Comparison of ENCODE assay signal across 18 cellular contexts in the genomic region with DNA sequence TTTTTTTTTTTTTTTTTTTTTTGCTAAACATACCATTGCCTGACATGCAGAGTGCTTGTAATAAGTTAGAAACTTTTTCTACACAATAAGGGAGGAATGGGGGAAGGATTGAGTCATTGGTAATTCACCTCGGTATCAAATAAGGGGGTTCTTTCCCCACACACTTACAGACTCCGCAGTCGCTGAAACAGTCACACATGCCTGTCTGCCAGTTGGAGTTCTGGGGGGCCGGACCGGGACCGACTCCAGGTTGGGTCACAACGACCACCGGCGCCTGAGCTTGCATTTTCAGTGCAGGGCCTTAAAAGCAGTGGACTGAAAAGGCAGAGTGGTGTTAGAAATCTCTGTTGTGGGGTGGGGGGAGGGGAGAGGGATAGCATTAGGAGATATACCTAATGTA. TPM values are rescaled to one million over a fixed set of nuclear protein-coding genes. Genes with fewer than 3 reads are reported as not detected.
A peak's percentile ranks its signal among the peaks of the same experiment; 100 is the strongest.
DNase-seq lines count a peak whose midpoint lies in the region; ATAC-seq and TF ChIP-seq lines count a peak whose summit lies in the region.
"Had no signal": no experiment of that assay in that cellular context is flagged by ENCODE, and none has a peak within 500 bp of the region (broad histone marks: within the 10 kb centered on the region; RNA-seq: fewer than 3 reads in every experiment).

No MANE protein-coding gene starts in this region.

- H3K36me3 Mint-ChIP-seq in natural killer cell (peaks cover 29% of the 10 kb centered on the region), H9 (ENCODE audit: insufficient read depth in 1 of 3, low read depth in 3 of 3) (no peaks in the 10 kb centered on the region), type B pancreatic cell (no peaks in the 10 kb centered on the region)

- no peaks in the 10 kb centered on the region for H3K79me2 ChIP-seq in H9 (ENCODE audit: insufficient read depth, low read length)

- no peak overlapping the region for H2BK20ac ChIP-seq in H9 (ENCODE audit: low read depth, low read length, poor library complexity, severe bottlenecking)

- no peaks in the 10 kb centered on the region for H4K20me1 ChIP-seq in H9 (ENCODE audit: control insufficient read depth, insufficient read depth, insufficient read length)

- H3K14ac ChIP-seq in H9 (ENCODE audit: insufficient read depth, low read length) = no peak overlapping the region

- no peak overlapping the region for H2BK5ac ChIP-seq in H9 (ENCODE audit: insufficient read length, low read length)

- no peak overlapping the region for H3K23ac ChIP-seq in H9 (ENCODE audit: insufficient read length, low read depth, low read length)

- H2BK12ac ChIP-seq in H9 (ENCODE audit: insufficient read length, low read depth, low read length) = no peak overlapping the region

- H3K56ac ChIP-seq in H9 (ENCODE audit: insufficient read length, low read depth, low read length) = no peak overlapping the region

- no peak overlapping the region for H4K8ac ChIP-seq in H9 (replicated peaks; ENCODE audit: insufficient read length, low read depth, low read length)

- no peak overlapping the region for H2AFZ ChIP-seq in H9 (ENCODE audit: low read length)

- peaks cover 5% of the 10 kb centered on the region for H3K23me2 ChIP-seq in H9 (ENCODE audit: insufficient read length, low read depth, low read length, poor library complexity, severe bottlenecking)

- H3K27me3 ChIP-seq in H9 (ENCODE audit: insufficient read depth, low read length) = no peaks in the 10 kb centered on the region
- H3K27me3 ChIP-seq: ascending aorta, upper lobe of left lung had no signal

- H3K27me3 Mint-ChIP-seq in natural killer cell (ENCODE audit: low read depth in 2 of 2) (no peaks in the 10 kb centered on the region), H9 (ENCODE audit: low read depth) (peaks cover 18% of the 10 kb centered on the region), type B pancreatic cell (peaks cover 10% of the 10 kb centered on the region)

- no peaks in the 10 kb centered on the region for H3K9me3 Mint-ChIP-seq in natural killer cell
- H3K9me3 Mint-ChIP-seq in H9 = no peaks in the 10 kb centered on the region
- no peaks in the 10 kb centered on the region for H3K9me3 Mint-ChIP-seq in type B pancreatic cell
- H3K9me3 Mint-ChIP-seq: neural crest cell had no signal

- no peaks in the 10 kb centered on the region for H3K4me1 ChIP-seq in H9 (ENCODE audit: insufficient read depth, low read length)
- H3K4me1 ChIP-seq: ascending aorta had no signal

- DNase-seq in activated gamma-delta T cell (lab: John Stamatoyannopoulos, UW) = peak; percentile 14
- DNase-seq in activated gamma-delta T cell treated with Interleukin-2 at 50 U/mL for 16 hours = no peak
- peak; percentile 24 for DNase-seq in activated naive CD4-positive, alpha-beta T cell treated with Interleukin-2 at 50 U/mL for 16 hours
- DNase-seq in natural killer cell = peak; percentile 62
- no peak for DNase-seq in NCI-H2196 treated with DMSO at 0.1 percent for 48 hours (lab: John Stamatoyannopoulos, UW; ENCODE audit: unreplicated experiment)
- no peak for DNase-seq in H9
- no peak for DNase-seq in type B pancreatic cell (ENCODE audit: extremely low spot score, unreplicated experiment)
- DNase-seq: Caco-2, glutamatergic neuron, NCI-H2081, NCI-H524 treated with DMSO at 0.1 percent for 48 hours, PC-3, retina had no signal

- H3K9me3 ChIP-seq in H9 (ENCODE audit: control insufficient read depth, low read depth, low read length) = no peaks in the 10 kb centered on the region
- H3K9me3 ChIP-seq: ascending aorta, Caco-2, upper lobe of left lung had no signal

- ATAC-seq in natural killer cell (peak in 1 of 3 donors; percentile 27), GM21367 (IDR thresholded peaks at IDR 0.05; ENCODE audit: unreplicated experiment) (no peak)
- ATAC-seq: PC-3 had no signal

- no peak overlapping the region for H4K5ac ChIP-seq in H9 (ENCODE audit: insufficient read length, low read depth, low read length)

- H2BK120ac ChIP-seq in H9 (ENCODE audit: low read depth, low read length, poor library complexity, severe bottlenecking) = no peak overlapping the region

- H3K27ac Mint-ChIP-seq in natural killer cell (peak overlapping the region; percentile 96 to 98), H9 (no peak overlapping the region), type B pancreatic cell (no peak overlapping the region)

- H3K79me1 ChIP-seq in H9 (ENCODE audit: insufficient read depth, low read depth, low read length, poor library complexity, severe bottlenecking) = no peaks in the 10 kb centered on the region

- no peak overlapping the region for H2BK15ac ChIP-seq in H9 (ENCODE audit: low read depth, low read length)

- H3T11ph ChIP-seq in H9 (ENCODE audit: low read length) = no peak overlapping the region

- intact Hi-C loops in natural killer cell (cut with micrococcal nuclease) = loop anchor here (10.0 kb wide), 1 partner anchor 73 kb away; the partner anchor contains the start of gene COPS4

- TF ChIP-seq CTCF in natural killer cell (IDR thresholded peaks at IDR 0.05) (no peak), H9 (conservative IDR thresholded peaks at IDR 0.05) (no peak), type B pancreatic cell (conservative IDR thresholded peaks at IDR 0.05) (no peak)

- H3K9ac ChIP-seq in H9 (ENCODE audit: extremely low read depth, insufficient read length, low read length) = no peak overlapping the region

- no peak overlapping the region for H4K91ac ChIP-seq in H9 (ENCODE audit: insufficient read length, low read depth, low read length)

- WGBS in H9 (ENCODE audit: extremely low coverage, insufficient read length, low lambda C conversion rate) = no CpG with 5 or more reads among the region's 9 CpGs

- H3K4ac ChIP-seq in H9 (ENCODE audit: low read depth, low read length) = no peak overlapping the region

- no peak overlapping the region for H3K4me2 ChIP-seq in H9 (ENCODE audit: insufficient read depth, insufficient read length, low read length)

- H3K27ac ChIP-seq in H9 (ENCODE audit: insufficient read length, low read depth, low read length) = no peak overlapping the region
- H3K27ac ChIP-seq: ascending aorta, SK-N-MC had no signal

- H3K4me3 Mint-ChIP-seq in natural killer cell = peak overlapping the region; percentile 81
- no peak overlapping the region for H3K4me3 Mint-ChIP-seq in H9
- H3K4me3 Mint-ChIP-seq in type B pancreatic cell = no peak overlapping the region

- no peak overlapping the region for H2AK5ac ChIP-seq in H9 (ENCODE audit: insufficient read length, low read length)

- H3K4me1 Mint-ChIP-seq in natural killer cell (peaks cover 60 to 64% of the 10 kb centered on the region in 2 donors), H9 (peaks cover 14% of the 10 kb centered on the region in 2 experiments), type B pancreatic cell (ENCODE audit: unreplicated experiment) (peaks cover 7% of the 10 kb centered on the region)

- H3K18ac ChIP-seq in H9 (ENCODE audit: insufficient read length, low read depth, low read length) = no peak overlapping the region

RNA-seq across cellular contexts. Expression of gene PLAC8, which starts 6.9 kb away (rescaled TPM):
- 100 to 1,000 TPM; 684 to 889 (median 821) TPM for total RNA-seq in natural killer cell
- total RNA-seq in H9 (2021) = 0.90 and 1.6 TPM in 2 replicates
- total RNA-seq in type B pancreatic cell (ENCODE audit: low replicate concordance) = 38.4 and 60.9 TPM in 2 replicates

Comparison
In these comparisons a context has a peak if more than half of its experiments do, and no peak if none do; other contexts are left out.
1. DNase-seq: peak in activated gamma-delta T cell (single experiment), activated naive CD4-positive, alpha-beta T cell treated with Interleukin-2 at 50 U/mL for 16 hours (single experiment) and natural killer cell (single experiment); none in activated gamma-delta T cell treated with Interleukin-2 at 50 U/mL for 16 hours (single experiment), NCI-H2196 treated with DMSO at 0.1 percent for 48 hours (single experiment), H9 (single experiment) and type B pancreatic cell (single experiment).
2. H3K27ac Mint-ChIP-seq: peak in natural killer cell (2 of 2); none in H9 (0 of 3) and type B pancreatic cell (single experiment).
3. RNA of gene PLAC8, which starts 6.9 kb away (total RNA-seq): 684 to 889 TPM in natural killer cell; 38.4 to 60.9 TPM in type B pancreatic cell and 0.90 to 1.6 TPM in H9; every median in the first group is over 10 times any median in the second.